ENCODE assay signal across 1 cellular context in the genomic region with DNA sequence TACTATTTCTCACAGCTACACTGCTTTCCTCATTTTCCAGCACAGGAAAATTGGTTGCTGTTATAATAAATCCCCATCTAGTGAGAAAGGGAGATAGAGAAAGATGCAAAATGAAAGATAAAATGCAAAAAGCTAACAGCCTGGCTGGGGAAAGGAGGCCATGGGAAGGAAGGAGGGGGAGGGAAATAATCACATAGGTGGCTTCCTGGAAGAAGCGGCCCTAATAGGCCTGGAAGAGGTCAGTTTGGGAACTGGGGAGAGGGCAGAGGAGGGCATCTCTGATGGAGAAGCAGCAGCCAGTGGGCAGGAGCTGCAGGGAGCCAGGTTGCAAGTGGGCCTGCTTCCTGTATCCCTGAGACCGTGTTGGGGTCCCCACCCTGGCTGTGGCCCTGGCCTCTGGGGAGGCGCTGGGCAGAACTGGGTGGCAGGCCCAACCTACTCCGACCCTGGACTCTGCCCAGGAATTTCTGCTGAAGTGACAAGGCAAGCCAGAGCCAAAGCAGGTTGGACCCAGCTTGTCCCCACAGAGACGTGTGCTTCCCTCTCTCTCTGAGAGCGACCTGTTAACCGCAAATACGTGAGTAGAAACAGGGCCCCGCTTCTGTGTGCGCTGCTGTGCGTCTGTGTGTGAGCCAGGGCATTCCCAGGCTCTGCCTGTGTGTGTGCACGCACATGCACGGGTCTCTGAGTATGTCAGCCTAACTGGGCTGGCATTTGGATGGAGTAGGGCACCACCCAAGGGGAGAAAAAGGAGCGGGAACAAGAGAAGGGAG.
TF ChIP-seq lines count a peak whose summit lies in the region.

No MANE protein-coding gene starts in this region.

TF ChIP-seq in HepG2, 621 proteins besides CTCF, POLR2A, EP300 and RAD21 (continued from another document and continues in another):
- TF ChIP-seq, protein P1, sequence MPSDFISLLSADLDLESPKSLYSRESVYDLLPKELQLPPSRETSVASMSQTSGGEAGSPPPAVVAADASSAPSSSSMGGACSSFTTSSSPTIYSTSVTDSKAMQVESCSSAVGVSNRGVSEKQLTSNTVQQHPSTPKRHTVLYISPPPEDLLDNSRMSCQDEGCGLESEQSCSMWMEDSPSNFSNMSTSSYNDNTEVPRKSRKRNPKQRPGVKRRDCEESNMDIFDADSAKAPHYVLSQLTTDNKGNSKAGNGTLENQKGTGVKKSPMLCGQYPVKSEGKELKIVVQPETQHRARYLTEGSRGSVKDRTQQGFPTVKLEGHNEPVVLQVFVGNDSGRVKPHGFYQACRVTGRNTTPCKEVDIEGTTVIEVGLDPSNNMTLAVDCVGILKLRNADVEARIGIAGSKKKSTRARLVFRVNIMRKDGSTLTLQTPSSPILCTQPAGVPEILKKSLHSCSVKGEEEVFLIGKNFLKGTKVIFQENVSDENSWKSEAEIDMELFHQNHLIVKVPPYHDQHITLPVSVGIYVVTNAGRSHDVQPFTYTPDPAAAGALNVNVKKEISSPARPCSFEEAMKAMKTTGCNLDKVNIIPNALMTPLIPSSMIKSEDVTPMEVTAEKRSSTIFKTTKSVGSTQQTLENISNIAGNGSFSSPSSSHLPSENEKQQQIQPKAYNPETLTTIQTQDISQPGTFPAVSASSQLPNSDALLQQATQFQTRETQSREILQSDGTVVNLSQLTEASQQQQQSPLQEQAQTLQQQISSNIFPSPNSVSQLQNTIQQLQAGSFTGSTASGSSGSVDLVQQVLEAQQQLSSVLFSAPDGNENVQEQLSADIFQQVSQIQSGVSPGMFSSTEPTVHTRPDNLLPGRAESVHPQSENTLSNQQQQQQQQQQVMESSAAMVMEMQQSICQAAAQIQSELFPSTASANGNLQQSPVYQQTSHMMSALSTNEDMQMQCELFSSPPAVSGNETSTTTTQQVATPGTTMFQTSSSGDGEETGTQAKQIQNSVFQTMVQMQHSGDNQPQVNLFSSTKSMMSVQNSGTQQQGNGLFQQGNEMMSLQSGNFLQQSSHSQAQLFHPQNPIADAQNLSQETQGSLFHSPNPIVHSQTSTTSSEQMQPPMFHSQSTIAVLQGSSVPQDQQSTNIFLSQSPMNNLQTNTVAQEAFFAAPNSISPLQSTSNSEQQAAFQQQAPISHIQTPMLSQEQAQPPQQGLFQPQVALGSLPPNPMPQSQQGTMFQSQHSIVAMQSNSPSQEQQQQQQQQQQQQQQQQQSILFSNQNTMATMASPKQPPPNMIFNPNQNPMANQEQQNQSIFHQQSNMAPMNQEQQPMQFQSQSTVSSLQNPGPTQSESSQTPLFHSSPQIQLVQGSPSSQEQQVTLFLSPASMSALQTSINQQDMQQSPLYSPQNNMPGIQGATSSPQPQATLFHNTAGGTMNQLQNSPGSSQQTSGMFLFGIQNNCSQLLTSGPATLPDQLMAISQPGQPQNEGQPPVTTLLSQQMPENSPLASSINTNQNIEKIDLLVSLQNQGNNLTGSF (CRISPR knock-in tag; IDR thresholded peaks at IDR 0.05), result no peak
- TF ChIP-seq POLR2AphosphoS5 (IDR thresholded peaks at IDR 0.05; ENCODE audit: low read depth, low read length) (peak; percentile 19; the same call in 1 of the 2 replicates), GTF2F1 (IDR thresholded peaks at IDR 0.05; ENCODE audit: low read length) (no peak), SP140L (CRISPR knock-in tag; IDR thresholded peaks at IDR 0.05; ENCODE audit: borderline replicate concordance) (no peak), ZNF382 (CRISPR knock-in tag; IDR thresholded peaks at IDR 0.05; ENCODE audit: borderline replicate concordance) (no peak), SSRP1 (CRISPR knock-in tag; IDR thresholded peaks at IDR 0.05) (no peak), ZNF644 (CRISPR knock-in tag; IDR thresholded peaks at IDR 0.05; ENCODE audit: low read depth) (no peak), ZNF354B (CRISPR knock-in tag; IDR thresholded peaks at IDR 0.05) (no peak), SP5 (CRISPR knock-in tag; IDR thresholded peaks at IDR 0.05; ENCODE audit: borderline replicate concordance, low read depth) (0 out of 2 replicates have a peak, but pooled peaks have one; percentile 13), ZNF891 (CRISPR knock-in tag; IDR thresholded peaks at IDR 0.05) (no peak), ZNF337 (CRISPR knock-in tag; IDR thresholded peaks at IDR 0.05; ENCODE audit: borderline replicate concordance, low read depth) (no peak), ZIK1 (CRISPR knock-in tag; IDR thresholded peaks at IDR 0.05; ENCODE audit: borderline replicate concordance, low read depth) (no peak), ZFP62 (CRISPR knock-in tag; IDR thresholded peaks at IDR 0.05) (no peak), ZNF451 (CRISPR knock-in tag; IDR thresholded peaks at IDR 0.05) (peak; percentile 58; the same call in 1 of the 2 replicates), SRSF1 (optimal IDR thresholded peaks at IDR 0.05; ENCODE audit: low read depth, low read length) (no peak)
- TF ChIP-seq, protein P2, sequence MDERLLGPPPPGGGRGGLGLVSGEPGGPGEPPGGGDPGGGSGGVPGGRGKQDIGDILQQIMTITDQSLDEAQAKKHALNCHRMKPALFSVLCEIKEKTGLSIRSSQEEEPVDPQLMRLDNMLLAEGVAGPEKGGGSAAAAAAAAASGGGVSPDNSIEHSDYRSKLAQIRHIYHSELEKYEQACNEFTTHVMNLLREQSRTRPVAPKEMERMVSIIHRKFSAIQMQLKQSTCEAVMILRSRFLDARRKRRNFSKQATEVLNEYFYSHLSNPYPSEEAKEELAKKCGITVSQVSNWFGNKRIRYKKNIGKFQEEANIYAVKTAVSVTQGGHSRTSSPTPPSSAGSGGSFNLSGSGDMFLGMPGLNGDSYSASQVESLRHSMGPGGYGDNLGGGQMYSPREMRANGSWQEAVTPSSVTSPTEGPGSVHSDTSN (CRISPR knock-in tag; IDR thresholded peaks at IDR 0.05), result no peak
- TF ChIP-seq, protein P3, sequence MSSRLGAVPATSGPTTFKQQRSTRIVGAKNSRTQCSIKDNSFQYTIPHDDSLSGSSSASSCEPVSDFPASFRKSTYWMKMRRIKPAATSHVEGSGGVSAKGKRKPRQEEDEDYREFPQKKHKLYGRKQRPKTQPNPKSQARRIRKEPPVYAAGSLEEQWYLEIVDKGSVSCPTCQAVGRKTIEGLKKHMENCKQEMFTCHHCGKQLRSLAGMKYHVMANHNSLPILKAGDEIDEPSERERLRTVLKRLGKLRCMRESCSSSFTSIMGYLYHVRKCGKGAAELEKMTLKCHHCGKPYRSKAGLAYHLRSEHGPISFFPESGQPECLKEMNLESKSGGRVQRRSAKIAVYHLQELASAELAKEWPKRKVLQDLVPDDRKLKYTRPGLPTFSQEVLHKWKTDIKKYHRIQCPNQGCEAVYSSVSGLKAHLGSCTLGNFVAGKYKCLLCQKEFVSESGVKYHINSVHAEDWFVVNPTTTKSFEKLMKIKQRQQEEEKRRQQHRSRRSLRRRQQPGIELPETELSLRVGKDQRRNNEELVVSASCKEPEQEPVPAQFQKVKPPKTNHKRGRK (CRISPR knock-in tag; IDR thresholded peaks at IDR 0.05), result 0 out of 2 replicates have a peak, but pooled peaks have one; percentile 28
- TF ChIP-seq, protein P4, sequence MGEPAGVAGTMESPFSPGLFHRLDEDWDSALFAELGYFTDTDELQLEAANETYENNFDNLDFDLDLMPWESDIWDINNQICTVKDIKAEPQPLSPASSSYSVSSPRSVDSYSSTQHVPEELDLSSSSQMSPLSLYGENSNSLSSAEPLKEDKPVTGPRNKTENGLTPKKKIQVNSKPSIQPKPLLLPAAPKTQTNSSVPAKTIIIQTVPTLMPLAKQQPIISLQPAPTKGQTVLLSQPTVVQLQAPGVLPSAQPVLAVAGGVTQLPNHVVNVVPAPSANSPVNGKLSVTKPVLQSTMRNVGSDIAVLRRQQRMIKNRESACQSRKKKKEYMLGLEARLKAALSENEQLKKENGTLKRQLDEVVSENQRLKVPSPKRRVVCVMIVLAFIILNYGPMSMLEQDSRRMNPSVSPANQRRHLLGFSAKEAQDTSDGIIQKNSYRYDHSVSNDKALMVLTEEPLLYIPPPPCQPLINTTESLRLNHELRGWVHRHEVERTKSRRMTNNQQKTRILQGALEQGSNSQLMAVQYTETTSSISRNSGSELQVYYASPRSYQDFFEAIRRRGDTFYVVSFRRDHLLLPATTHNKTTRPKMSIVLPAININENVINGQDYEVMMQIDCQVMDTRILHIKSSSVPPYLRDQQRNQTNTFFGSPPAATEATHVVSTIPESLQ (CRISPR knock-in tag; conservative IDR thresholded peaks at IDR 0.05), result no peak
- TF ChIP-seq, protein P5, sequence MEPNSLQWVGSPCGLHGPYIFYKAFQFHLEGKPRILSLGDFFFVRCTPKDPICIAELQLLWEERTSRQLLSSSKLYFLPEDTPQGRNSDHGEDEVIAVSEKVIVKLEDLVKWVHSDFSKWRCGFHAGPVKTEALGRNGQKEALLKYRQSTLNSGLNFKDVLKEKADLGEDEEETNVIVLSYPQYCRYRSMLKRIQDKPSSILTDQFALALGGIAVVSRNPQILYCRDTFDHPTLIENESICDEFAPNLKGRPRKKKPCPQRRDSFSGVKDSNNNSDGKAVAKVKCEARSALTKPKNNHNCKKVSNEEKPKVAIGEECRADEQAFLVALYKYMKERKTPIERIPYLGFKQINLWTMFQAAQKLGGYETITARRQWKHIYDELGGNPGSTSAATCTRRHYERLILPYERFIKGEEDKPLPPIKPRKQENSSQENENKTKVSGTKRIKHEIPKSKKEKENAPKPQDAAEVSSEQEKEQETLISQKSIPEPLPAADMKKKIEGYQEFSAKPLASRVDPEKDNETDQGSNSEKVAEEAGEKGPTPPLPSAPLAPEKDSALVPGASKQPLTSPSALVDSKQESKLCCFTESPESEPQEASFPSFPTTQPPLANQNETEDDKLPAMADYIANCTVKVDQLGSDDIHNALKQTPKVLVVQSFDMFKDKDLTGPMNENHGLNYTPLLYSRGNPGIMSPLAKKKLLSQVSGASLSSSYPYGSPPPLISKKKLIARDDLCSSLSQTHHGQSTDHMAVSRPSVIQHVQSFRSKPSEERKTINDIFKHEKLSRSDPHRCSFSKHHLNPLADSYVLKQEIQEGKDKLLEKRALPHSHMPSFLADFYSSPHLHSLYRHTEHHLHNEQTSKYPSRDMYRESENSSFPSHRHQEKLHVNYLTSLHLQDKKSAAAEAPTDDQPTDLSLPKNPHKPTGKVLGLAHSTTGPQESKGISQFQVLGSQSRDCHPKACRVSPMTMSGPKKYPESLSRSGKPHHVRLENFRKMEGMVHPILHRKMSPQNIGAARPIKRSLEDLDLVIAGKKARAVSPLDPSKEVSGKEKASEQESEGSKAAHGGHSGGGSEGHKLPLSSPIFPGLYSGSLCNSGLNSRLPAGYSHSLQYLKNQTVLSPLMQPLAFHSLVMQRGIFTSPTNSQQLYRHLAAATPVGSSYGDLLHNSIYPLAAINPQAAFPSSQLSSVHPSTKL (CRISPR knock-in tag; IDR thresholded peaks at IDR 0.05), result peak; percentile 76
- TF ChIP-seq, protein P6, sequence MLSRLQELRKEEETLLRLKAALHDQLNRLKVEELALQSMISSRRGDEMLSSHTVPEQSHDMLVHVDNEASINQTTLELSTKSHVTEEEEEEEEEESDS (CRISPR knock-in tag; IDR thresholded peaks at IDR 0.05; ENCODE audit: borderline replicate concordance), result no peak
- TF ChIP-seq, protein P7, sequence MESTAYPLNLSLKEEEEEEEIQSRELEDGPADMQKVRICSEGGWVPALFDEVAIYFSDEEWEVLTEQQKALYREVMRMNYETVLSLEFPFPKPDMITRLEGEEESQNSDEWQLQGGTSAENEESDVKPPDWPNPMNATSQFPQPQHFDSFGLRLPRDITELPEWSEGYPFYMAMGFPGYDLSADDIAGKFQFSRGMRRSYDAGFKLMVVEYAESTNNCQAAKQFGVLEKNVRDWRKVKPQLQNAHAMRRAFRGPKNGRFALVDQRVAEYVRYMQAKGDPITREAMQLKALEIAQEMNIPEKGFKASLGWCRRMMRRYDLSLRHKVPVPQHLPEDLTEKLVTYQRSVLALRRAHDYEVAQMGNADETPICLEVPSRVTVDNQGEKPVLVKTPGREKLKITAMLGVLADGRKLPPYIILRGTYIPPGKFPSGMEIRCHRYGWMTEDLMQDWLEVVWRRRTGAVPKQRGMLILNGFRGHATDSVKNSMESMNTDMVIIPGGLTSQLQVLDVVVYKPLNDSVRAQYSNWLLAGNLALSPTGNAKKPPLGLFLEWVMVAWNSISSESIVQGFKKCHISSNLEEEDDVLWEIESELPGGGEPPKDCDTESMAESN (CRISPR knock-in tag; conservative IDR thresholded peaks at IDR 0.05), result no peak; the same call in 1 of the 2 replicates
- TF ChIP-seq, protein P8, sequence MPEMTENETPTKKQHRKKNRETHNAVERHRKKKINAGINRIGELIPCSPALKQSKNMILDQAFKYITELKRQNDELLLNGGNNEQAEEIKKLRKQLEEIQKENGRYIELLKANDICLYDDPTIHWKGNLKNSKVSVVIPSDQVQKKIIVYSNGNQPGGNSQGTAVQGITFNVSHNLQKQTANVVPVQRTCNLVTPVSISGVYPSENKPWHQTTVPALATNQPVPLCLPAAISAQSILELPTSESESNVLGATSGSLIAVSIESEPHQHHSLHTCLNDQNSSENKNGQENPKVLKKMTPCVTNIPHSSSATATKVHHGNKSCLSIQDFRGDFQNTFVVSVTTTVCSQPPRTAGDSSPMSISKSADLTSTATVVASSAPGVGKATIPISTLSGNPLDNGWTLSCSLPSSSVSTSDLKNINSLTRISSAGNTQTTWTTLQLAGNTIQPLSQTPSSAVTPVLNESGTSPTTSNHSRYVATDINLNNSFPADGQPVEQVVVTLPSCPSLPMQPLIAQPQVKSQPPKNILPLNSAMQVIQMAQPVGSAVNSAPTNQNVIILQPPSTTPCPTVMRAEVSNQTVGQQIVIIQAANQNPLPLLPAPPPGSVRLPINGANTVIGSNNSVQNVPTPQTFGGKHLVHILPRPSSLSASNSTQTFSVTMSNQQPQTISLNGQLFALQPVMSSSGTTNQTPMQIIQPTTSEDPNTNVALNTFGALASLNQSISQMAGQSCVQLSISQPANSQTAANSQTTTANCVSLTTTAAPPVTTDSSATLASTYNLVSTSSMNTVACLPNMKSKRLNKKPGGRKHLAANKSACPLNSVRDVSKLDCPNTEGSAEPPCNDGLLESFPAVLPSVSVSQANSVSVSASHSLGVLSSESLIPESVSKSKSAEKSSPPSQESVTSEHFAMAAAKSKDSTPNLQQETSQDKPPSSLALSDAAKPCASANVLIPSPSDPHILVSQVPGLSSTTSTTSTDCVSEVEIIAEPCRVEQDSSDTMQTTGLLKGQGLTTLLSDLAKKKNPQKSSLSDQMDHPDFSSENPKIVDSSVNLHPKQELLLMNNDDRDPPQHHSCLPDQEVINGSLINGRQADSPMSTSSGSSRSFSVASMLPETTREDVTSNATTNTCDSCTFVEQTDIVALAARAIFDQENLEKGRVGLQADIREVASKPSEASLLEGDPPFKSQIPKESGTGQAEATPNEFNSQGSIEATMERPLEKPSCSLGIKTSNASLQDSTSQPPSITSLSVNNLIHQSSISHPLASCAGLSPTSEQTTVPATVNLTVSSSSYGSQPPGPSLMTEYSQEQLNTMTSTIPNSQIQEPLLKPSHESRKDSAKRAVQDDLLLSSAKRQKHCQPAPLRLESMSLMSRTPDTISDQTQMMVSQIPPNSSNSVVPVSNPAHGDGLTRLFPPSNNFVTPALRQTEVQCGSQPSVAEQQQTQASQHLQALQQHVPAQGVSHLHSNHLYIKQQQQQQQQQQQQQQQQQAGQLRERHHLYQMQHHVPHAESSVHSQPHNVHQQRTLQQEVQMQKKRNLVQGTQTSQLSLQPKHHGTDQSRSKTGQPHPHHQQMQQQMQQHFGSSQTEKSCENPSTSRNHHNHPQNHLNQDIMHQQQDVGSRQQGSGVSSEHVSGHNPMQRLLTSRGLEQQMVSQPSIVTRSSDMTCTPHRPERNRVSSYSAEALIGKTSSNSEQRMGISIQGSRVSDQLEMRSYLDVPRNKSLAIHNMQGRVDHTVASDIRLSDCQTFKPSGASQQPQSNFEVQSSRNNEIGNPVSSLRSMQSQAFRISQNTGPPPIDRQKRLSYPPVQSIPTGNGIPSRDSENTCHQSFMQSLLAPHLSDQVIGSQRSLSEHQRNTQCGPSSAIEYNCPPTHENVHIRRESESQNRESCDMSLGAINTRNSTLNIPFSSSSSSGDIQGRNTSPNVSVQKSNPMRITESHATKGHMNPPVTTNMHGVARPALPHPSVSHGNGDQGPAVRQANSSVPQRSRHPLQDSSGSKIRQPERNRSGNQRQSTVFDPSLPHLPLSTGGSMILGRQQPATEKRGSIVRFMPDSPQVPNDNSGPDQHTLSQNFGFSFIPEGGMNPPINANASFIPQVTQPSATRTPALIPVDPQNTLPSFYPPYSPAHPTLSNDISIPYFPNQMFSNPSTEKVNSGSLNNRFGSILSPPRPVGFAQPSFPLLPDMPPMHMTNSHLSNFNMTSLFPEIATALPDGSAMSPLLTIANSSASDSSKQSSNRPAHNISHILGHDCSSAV (CRISPR knock-in tag; IDR thresholded peaks at IDR 0.05; ENCODE audit: borderline replicate concordance), result no peak
